9 cellular contexts compared by ENCODE assay signal in the genomic region with DNA sequence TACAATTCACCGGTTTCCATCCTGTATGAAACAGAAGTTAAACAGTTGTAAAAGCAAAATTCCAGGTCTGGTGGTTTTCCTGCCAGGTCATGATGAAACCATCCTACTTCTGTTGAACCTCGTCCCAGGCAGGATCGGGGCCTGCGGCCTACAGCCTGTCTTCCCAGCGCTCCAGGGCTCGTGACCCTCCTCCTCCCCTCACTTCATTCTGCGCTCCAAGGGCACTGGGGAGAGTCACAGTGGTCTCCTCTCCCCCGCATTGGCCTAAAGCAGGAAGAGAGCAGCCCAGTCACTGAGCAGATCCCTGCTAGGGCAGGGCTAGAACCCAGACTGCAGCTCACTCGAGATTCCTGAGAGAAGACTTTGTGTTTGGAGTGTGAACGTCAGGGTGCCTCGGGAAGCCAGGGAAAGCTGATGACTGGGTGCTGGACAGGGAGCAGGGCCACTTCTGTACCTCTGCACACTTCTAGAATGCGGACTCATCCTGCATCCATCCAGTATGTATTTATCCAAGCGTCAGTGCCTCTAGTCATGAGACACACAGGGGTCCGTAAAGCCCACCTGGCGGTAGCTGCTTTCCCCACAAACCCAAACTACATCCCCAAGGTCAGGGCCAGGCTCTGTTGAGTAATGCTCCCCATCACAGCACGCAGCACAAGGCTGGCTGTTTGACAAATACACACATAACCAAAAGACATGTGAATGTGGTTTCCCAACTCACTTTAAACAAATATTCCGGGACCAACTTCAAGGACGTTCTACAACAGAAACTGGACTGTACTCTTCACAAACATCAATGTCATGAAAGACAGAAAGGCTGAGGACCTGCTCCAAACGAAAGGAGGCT. TPM values are rescaled to one million over a fixed set of nuclear protein-coding genes. Genes with fewer than 3 reads are reported as not detected.
DNase-seq lines count a peak whose midpoint lies in the region; ATAC-seq and TF ChIP-seq lines count a peak whose summit lies in the region.
"Had no signal": no experiment of that assay in that cellular context is flagged by ENCODE, and none has a peak within 500 bp of the region (broad histone marks: within the 10 kb centered on the region; RNA-seq: fewer than 3 reads in every experiment).

No MANE protein-coding gene starts in this region.

- H2AFZ ChIP-seq in H9 (ENCODE audit: low read length), result no peak overlapping the region

- H3K4me1 Mint-ChIP-seq in activated naive CD8-positive, alpha-beta T cell (ENCODE audit: low read depth), result peaks cover 19% of the 10 kb centered on the region
- H3K4me1 Mint-ChIP-seq in activated naive CD8-positive, alpha-beta T cell treated with anti-CD3 and anti-CD28 coated beads for 36 hours, result peaks cover 15% of the 10 kb centered on the region
- H3K4me1 Mint-ChIP-seq in H9, result peaks cover 0 to 3% of the 10 kb centered on the region in 2 experiments; a peak in 1 of 4 replicates

- no peak for DNase-seq in activated naive CD8-positive, alpha-beta T cell treated with anti-CD3 and anti-CD28 coated beads for 36 hours
- DNase-seq in colonic mucosa (no peak), H9 (no peak)
- DNase-seq in stimulated activated naive CD8-positive, alpha-beta T cell treated with anti-CD3 and anti-CD28 coated beads, Interleukin-15, Interleukin-2, amounts not matched to agents 100 U/mL and 50 U/mL, for 24 hours, result no peak
- no peak for DNase-seq in stimulated activated CD4-positive, alpha-beta T cell treated with anti-CD3 and anti-CD28 coated beads, Interleukin-1b, Interleukin-23, amount 100 ng/mL, for 48 hours
- DNase-seq: CD4-positive, alpha-beta T cell had no signal

- no peak overlapping the region for H3K4ac ChIP-seq in H9 (ENCODE audit: low read depth, low read length)

- H2BK5ac ChIP-seq in H9 (ENCODE audit: insufficient read length, low read length), result no peak overlapping the region

- H3K36me3 ChIP-seq in colonic mucosa (no peaks in the 10 kb centered on the region), mesodermal cell (ENCODE audit: control insufficient read depth, insufficient read depth, low read length) (peaks cover 41% of the 10 kb centered on the region)

- H4K5ac ChIP-seq in H9 (ENCODE audit: insufficient read length, low read depth, low read length), result no peak overlapping the region

- H3K14ac ChIP-seq in H9 (ENCODE audit: insufficient read depth, low read length), result no peak overlapping the region

- intact Hi-C loops in colonic mucosa (cut with DNase I), result no loop called here

- no peak overlapping the region for H3K23ac ChIP-seq in H9 (ENCODE audit: insufficient read length, low read depth, low read length)

- H3K18ac ChIP-seq in H9 (ENCODE audit: insufficient read length, low read depth, low read length), result no peak overlapping the region

- H3K56ac ChIP-seq in H9 (ENCODE audit: insufficient read length, low read depth, low read length), result no peak overlapping the region

- no peaks in the 10 kb centered on the region for H3K9me3 ChIP-seq in colonic mucosa
- H3K9me3 ChIP-seq in mesodermal cell (ENCODE audit: control insufficient read depth, low read length), result no peaks in the 10 kb centered on the region
- no peaks in the 10 kb centered on the region for H3K9me3 ChIP-seq in H9 (ENCODE audit: control insufficient read depth, low read depth, low read length)

- H2BK15ac ChIP-seq in H9 (ENCODE audit: low read depth, low read length), result no peak overlapping the region

- H3K36me3 Mint-ChIP-seq in activated naive CD8-positive, alpha-beta T cell, result peaks cover 4% of the 10 kb centered on the region
- peaks cover 5% of the 10 kb centered on the region for H3K36me3 Mint-ChIP-seq in activated naive CD8-positive, alpha-beta T cell treated with anti-CD3 and anti-CD28 coated beads for 36 hours
- H3K36me3 Mint-ChIP-seq in H9 (ENCODE audit: insufficient read depth in 1 of 3, low read depth in 3 of 3), result peaks cover 1 to 33% (median 26%) of the 10 kb centered on the region in 3 experiments; a peak in 5 of 7 replicates

- ATAC-seq in GM19463 (IDR thresholded peaks at IDR 0.05; ENCODE audit: unreplicated experiment), result no peak
- no peak for ATAC-seq in stimulated activated naive CD8-positive, alpha-beta T cell treated with anti-CD3 and anti-CD28 coated beads, Interleukin-15, Interleukin-2, amounts not matched to agents 100 U/mL and 50 U/mL, for 24 hours

- no peaks in the 10 kb centered on the region for H3K79me1 ChIP-seq in H9 (ENCODE audit: insufficient read depth, low read depth, low read length, poor library complexity, severe bottlenecking)

- H2AK5ac ChIP-seq in H9 (ENCODE audit: insufficient read length, low read length), result no peak overlapping the region

- 94 to 96% methylated on average over 13 to 18 of the region's 19 CpGs for WGBS in mesodermal cell (ENCODE audit: insufficient coverage in 2 of 2), 2 experiments
- WGBS in H9 (ENCODE audit: extremely low coverage, insufficient read length, low lambda C conversion rate), result no CpG with 5 or more reads among the region's 19 CpGs

- H2BK12ac ChIP-seq in H9 (ENCODE audit: insufficient read length, low read depth, low read length), result no peak overlapping the region

- H3K4me2 ChIP-seq in H9 (ENCODE audit: insufficient read depth, insufficient read length, low read length), result no peak overlapping the region

- no peak overlapping the region for H3T11ph ChIP-seq in H9 (ENCODE audit: low read length)

- H3K4me3 ChIP-seq in colonic mucosa (no peak overlapping the region), mesodermal cell (ENCODE audit: extremely low read depth, insufficient read depth, low read length, poor library complexity, severe bottlenecking) (no peak overlapping the region)

- H3K27ac ChIP-seq in colonic mucosa, result peak overlapping the region; percentile 53
- peak overlapping the region; percentile 29 for H3K27ac ChIP-seq in mesodermal cell (ENCODE audit: low read depth, low read length, severe bottlenecking)
- H3K27ac ChIP-seq in H9 (ENCODE audit: insufficient read length, low read depth, low read length), result no peak overlapping the region

- H3K9me3 Mint-ChIP-seq in activated naive CD8-positive, alpha-beta T cell (ENCODE audit: low read depth), result no peaks in the 10 kb centered on the region
- no peaks in the 10 kb centered on the region for H3K9me3 Mint-ChIP-seq in activated naive CD8-positive, alpha-beta T cell treated with anti-CD3 and anti-CD28 coated beads for 36 hours
- H3K9me3 Mint-ChIP-seq in H9, result no peaks in the 10 kb centered on the region
- H3K9me3 Mint-ChIP-seq: CD4-positive, alpha-beta T cell had no signal

- H3K4me1 ChIP-seq in colonic mucosa (no peaks in the 10 kb centered on the region), mesodermal cell (ENCODE audit: control insufficient read depth, insufficient read depth, low read length, poor library complexity, severe bottlenecking) (peaks cover 15% of the 10 kb centered on the region), H9 (ENCODE audit: insufficient read depth, low read length) (no peaks in the 10 kb centered on the region)

- no peak overlapping the region for H2BK120ac ChIP-seq in H9 (ENCODE audit: low read depth, low read length, poor library complexity, severe bottlenecking)

- H4K8ac ChIP-seq in H9 (replicated peaks; ENCODE audit: insufficient read length, low read depth, low read length), result no peak overlapping the region

- H2BK20ac ChIP-seq in H9 (ENCODE audit: low read depth, low read length, poor library complexity, severe bottlenecking), result no peak overlapping the region

- peak overlapping the region; percentile 22 for H3K27ac Mint-ChIP-seq in activated naive CD8-positive, alpha-beta T cell
- H3K27ac Mint-ChIP-seq in activated naive CD8-positive, alpha-beta T cell treated with anti-CD3 and anti-CD28 coated beads for 36 hours, result no peak overlapping the region
- H3K27ac Mint-ChIP-seq in H9, result peak overlapping the region in 1 of 3 experiments; percentile 33; a peak in 1 of 7 replicates
- H3K27ac Mint-ChIP-seq: CD4-positive, alpha-beta T cell had no signal

- H3K23me2 ChIP-seq in H9 (ENCODE audit: insufficient read length, low read depth, low read length, poor library complexity, severe bottlenecking), result no peaks in the 10 kb centered on the region

- TF ChIP-seq CTCF in colonic mucosa (IDR thresholded peaks at IDR 0.05) (no peak), H9 (conservative IDR thresholded peaks at IDR 0.05) (no peak)

- no peaks in the 10 kb centered on the region for H3K27me3 Mint-ChIP-seq in activated naive CD8-positive, alpha-beta T cell
- H3K27me3 Mint-ChIP-seq in activated naive CD8-positive, alpha-beta T cell treated with anti-CD3 and anti-CD28 coated beads for 36 hours, result no peaks in the 10 kb centered on the region
- H3K27me3 Mint-ChIP-seq in H9 (ENCODE audit: low read depth), result no peaks in the 10 kb centered on the region; the same call in 1 of the 2 replicates
- H3K27me3 Mint-ChIP-seq: CD4-positive, alpha-beta T cell had no signal

- H3K9ac ChIP-seq in colonic mucosa (ENCODE audit: low read depth in 2 of 2, low read length in 2 of 2), result no peak overlapping the region
- H3K9ac ChIP-seq in H9 (ENCODE audit: extremely low read depth, insufficient read length, low read length), result no peak overlapping the region

- no peaks in the 10 kb centered on the region for H4K20me1 ChIP-seq in H9 (ENCODE audit: control insufficient read depth, insufficient read depth, insufficient read length)

- no peak overlapping the region for H4K91ac ChIP-seq in H9 (ENCODE audit: insufficient read length, low read depth, low read length)

- H3K4me3 Mint-ChIP-seq in activated naive CD8-positive, alpha-beta T cell, result no peak overlapping the region
- H3K4me3 Mint-ChIP-seq in activated naive CD8-positive, alpha-beta T cell treated with anti-CD3 and anti-CD28 coated beads for 36 hours, result no peak overlapping the region
- no peak overlapping the region for H3K4me3 Mint-ChIP-seq in H9
- H3K4me3 Mint-ChIP-seq: CD4-positive, alpha-beta T cell had no signal

- no peaks in the 10 kb centered on the region for H3K79me2 ChIP-seq in H9 (ENCODE audit: insufficient read depth, low read length)

- H3K27me3 ChIP-seq in colonic mucosa, result no peaks in the 10 kb centered on the region
- H3K27me3 ChIP-seq in H9 (ENCODE audit: insufficient read depth, low read length), result no peaks in the 10 kb centered on the region

RNA-seq across cellular contexts. Expression of a gene that starts 1.7 kb away (rescaled TPM):
- total RNA-seq in activated naive CD8-positive, alpha-beta T cell treated with anti-CD3 and anti-CD28 coated beads for 36 hours, result 10 to 100 TPM; 24.9 to 29.8 TPM
- 10 to 100 TPM; 14.7 to 14.9 TPM for total RNA-seq in colonic mucosa
- polyA plus RNA-seq in mesodermal cell (2013, experiment 1 of 2), result 45.7 TPM
- 39.8 TPM for polyA plus RNA-seq in mesodermal cell (2013, experiment 2 of 2)
- 23.5 and 24.2 TPM in 2 replicates for total RNA-seq in H9 (2021)

RNA-seq across cellular contexts. Expression of a gene that starts 43.4 kb away (rescaled TPM):
- total RNA-seq in activated naive CD8-positive, alpha-beta T cell treated with anti-CD3 and anti-CD28 coated beads for 36 hours, result 10 to 100 TPM; 39.9 to 41.1 TPM
- total RNA-seq in colonic mucosa, result 10 to 100 TPM; 31.3 to 41.2 TPM
- 47.0 TPM for polyA plus RNA-seq in mesodermal cell (2013, experiment 1 of 2)
- 44.5 TPM for polyA plus RNA-seq in mesodermal cell (2013, experiment 2 of 2)
- 43.0 and 45.7 TPM in 2 replicates for total RNA-seq in H9 (2021)
